In the genomic region with DNA sequence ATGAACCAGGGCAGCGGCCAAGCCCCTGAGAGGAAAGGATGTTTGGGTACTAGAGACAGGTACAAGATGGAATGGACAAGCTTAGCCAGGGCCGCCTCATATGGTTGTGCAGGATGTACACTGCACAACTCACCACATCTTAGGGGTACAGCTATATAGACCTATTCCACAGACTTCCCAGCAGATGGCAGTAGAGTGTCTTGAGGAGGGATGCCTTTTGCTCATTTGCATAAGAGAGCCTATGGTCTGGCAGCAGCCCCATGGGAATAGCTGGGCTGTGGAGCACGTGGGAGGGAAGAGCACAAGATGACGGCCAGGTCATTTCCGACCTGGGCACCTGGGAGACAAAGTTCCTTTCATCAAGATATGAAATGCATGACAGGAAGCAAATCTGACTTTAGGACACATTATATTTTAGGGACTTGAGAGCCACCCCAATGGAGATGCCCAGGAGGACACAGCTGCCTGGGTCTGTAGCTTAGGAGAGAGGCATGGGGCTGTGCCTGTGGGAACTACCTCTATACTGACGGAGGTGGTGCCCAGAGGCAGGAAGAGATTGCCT, we compare ENCODE assay signal across 9 cellular contexts.
DNase-seq lines count a peak whose midpoint lies in the region; ATAC-seq, FAIRE-seq and TF ChIP-seq lines count a peak whose summit lies in the region.
"Had no signal": no experiment of that assay in that cellular context is flagged by ENCODE, and none has a peak within 500 bp of the region (broad histone marks: within the 10 kb centered on the region; RNA-seq: fewer than 3 reads in every experiment).

No MANE protein-coding gene starts in this region.

- H3K27ac ChIP-seq in OCI-LY7 (ENCODE audit: low read depth, low read length, poor library complexity, severe bottlenecking) (no peak overlapping the region), lung (ENCODE audit: low read depth in 1 of 2, low read length in 1 of 2) (no peak overlapping the region)
- H3K27ac ChIP-seq: skin epidermis had no signal

- no peak for TF ChIP-seq POLR2A in GM12891 (IDR thresholded peaks at IDR 0.05; ENCODE audit: low read depth, low read length)

- H3K36me3 ChIP-seq in OCI-LY7 (ENCODE audit: insufficient read depth, low read length) (no peaks in the 10 kb centered on the region), lung (ENCODE audit: control insufficient read depth in 2 of 2, insufficient read depth in 2 of 2, low read length in 2 of 2) (no peaks in the 10 kb centered on the region)

- ATAC-seq in HG02571 (IDR thresholded peaks at IDR 0.05; ENCODE audit: unreplicated experiment) (peak; percentile 90), lung (ENCODE audit: insufficient read depth, low FRiP score) (peak; percentile 82), T-helper 17 cell (no peak)

- H3K27ac Mint-ChIP-seq in T-helper 17 cell = no peak overlapping the region

- no peak overlapping the region for H3K4me3 ChIP-seq in AG10803 (ENCODE audit: low read length)
- H3K4me3 ChIP-seq in OCI-LY7 (ENCODE audit: low read depth, low read length, poor library complexity, severe bottlenecking) = no peak overlapping the region
- no peak overlapping the region for H3K4me3 ChIP-seq in lung
- H3K4me3 ChIP-seq: skin epidermis had no signal

- H3K4me1 ChIP-seq in OCI-LY7 (ENCODE audit: insufficient read depth, low read length, poor library complexity, severe bottlenecking) (peaks cover 7% of the 10 kb centered on the region), lung (ENCODE audit: control insufficient read depth in 2 of 2, insufficient read depth in 2 of 2, low read length in 2 of 2) (no peaks in the 10 kb centered on the region)

- POLR2A ChIA-PET in OCI-LY7 (lab: Charles Lee) = interaction anchor here (0.6 kb wide), 2 partner anchors 20 to 1066 kb away, joined by 3 read pairs; no protein-coding TSS in a partner anchor

- H3K36me3 Mint-ChIP-seq in T-helper 17 cell (ENCODE audit: low read depth) = peaks cover 3% of the 10 kb centered on the region

- TF ChIP-seq CTCF in AG10803 (conservative IDR thresholded peaks at IDR 0.05; ENCODE audit: low read length) = peak; percentile 90
- peak; percentile 81 for TF ChIP-seq CTCF in OCI-LY7 (conservative IDR thresholded peaks at IDR 0.05; ENCODE audit: low read length)
- peak; percentile 21 for TF ChIP-seq CTCF in lung (IDR thresholded peaks at IDR 0.05; ENCODE audit: control extremely low read depth, extremely low read depth)

- no peaks in the 10 kb centered on the region for H3K9me2 ChIP-seq in OCI-LY7 (ENCODE audit: insufficient read depth, low read length)

- intact Hi-C loops in OCI-LY7 (cut with micrococcal nuclease; ENCODE audit: unreplicated experiment) = loop anchor here (1.0 kb wide), 1 partner anchor 459 kb away; no protein-coding TSS in a partner anchor

- FAIRE-seq in GM12891 (lab: Jason Lieb, UNC) = peak; percentile 81

- peaks cover 36% of the 10 kb centered on the region for H3K27me3 Mint-ChIP-seq in T-helper 17 cell

- H3K9me3 ChIP-seq in OCI-LY7 (ENCODE audit: low read length) (no peaks in the 10 kb centered on the region), lung (ENCODE audit: control insufficient read depth in 2 of 2, insufficient read depth in 1 of 2, low read length in 1 of 2) (no peaks in the 10 kb centered on the region), T-helper 17 cell (ENCODE audit: control insufficient read depth, low read length, poor library complexity, severe bottlenecking) (no peaks in the 10 kb centered on the region)

- CTCF ChIA-PET in OCI-LY7 (lab: Charles Lee; ENCODE audit: unreplicated experiment) = no interaction called here

- WGBS in lung, 2 donors = 41 to 51% methylated on average over 6 of the region's 6 CpGs

- H3K4me2 ChIP-seq in OCI-LY7 (ENCODE audit: low read length) = peak overlapping the region; percentile 45

- no TSS peak for BruUV-seq in OCI-LY7 (replicated peaks; lab: Mats Ljungman, UMichigan)

- H3K4me1 Mint-ChIP-seq in T-helper 17 cell = peaks cover 4% of the 10 kb centered on the region

- H4K20me1 ChIP-seq in OCI-LY7 (ENCODE audit: insufficient read depth, low read length) = no peaks in the 10 kb centered on the region

- H3K27me3 ChIP-seq in lung (ENCODE audit: control insufficient read depth, insufficient read depth) = no peaks in the 10 kb centered on the region

- H3K4me3 Mint-ChIP-seq in T-helper 17 cell = no peak overlapping the region

- peak overlapping the region; percentile 62; the same call in 1 of the 2 replicates for H2AFZ ChIP-seq in OCI-LY7 (ENCODE audit: low read length)

- no peaks in the 10 kb centered on the region for H3K79me2 ChIP-seq in OCI-LY7 (ENCODE audit: insufficient read depth, low read depth, low read length)

- DNase-seq in AG10803 (ENCODE audit: low read depth) (peak; percentile 82), GM12891 (ENCODE audit: insufficient read length, low spot score) (peak; percentile 60), LoVo (ENCODE audit: low spot score) (peak; percentile 57), OCI-LY7 (ENCODE audit: low spot score) (peak; percentile 90), dedifferentiated amniotic fluid mesenchymal stem cell (ENCODE audit: extremely low spot score) (peak; percentile 69), lung (ENCODE audit: low spot score) (no peak), T-helper 17 cell (no peak)

TF ChIP-seq in GM12891, 5 proteins besides CTCF, POLR2A, EP300 and RAD21:
- TF ChIP-seq POU2F2 (IDR thresholded peaks at IDR 0.05; ENCODE audit: low read depth, low read length) = peak; percentile 98
- no peak for TF ChIP-seq POLR2AphosphoS5 (IDR thresholded peaks at IDR 0.05; ENCODE audit: low read depth, low read length)

Comparison
In these comparisons a context has a peak if more than half of its experiments do, and no peak if none do; other contexts are left out.
1. DNase-seq: peak in AG10803 (single experiment), GM12891 (single experiment), LoVo (single experiment), OCI-LY7 (single experiment) and dedifferentiated amniotic fluid mesenchymal stem cell (single experiment); none in lung (single experiment) and T-helper 17 cell (0 of 3).
2. CTCF ChIP-seq: peak in every context shown above with its lines; median percentile 90 in AG10803; 81 in OCI-LY7; 21 in lung.